ENCODE assay signal across 8 cellular contexts in genomic region chr17:67245073-67245693, GRCh38. TPM values are rescaled to one million over a fixed set of nuclear protein-coding genes. Genes with fewer than 3 reads are reported as not detected.
DNase-seq lines count a peak whose midpoint lies in the region; ATAC-seq and TF ChIP-seq lines count a peak whose summit lies in the region.

TSS of gene HELZ (minus strand) at chr17:67245196. CDS start at chr17:67218804, 26,392 bp downstream.

- peak within 1 kb of the TSS; percentile 88 for H3K4me3 Mint-ChIP-seq in activated CD4-positive, alpha-beta T cell treated with anti-CD3 and anti-CD28 coated beads, Interleukin-2, amount 10 ng/mL, durations not matched to agents 7 days and 5 days
- peak within 1 kb of the TSS; percentile 87 for H3K4me3 Mint-ChIP-seq in dendritic cell treated with granulocyte-macrophage colony-stimulating factor and Interleukin-4, amounts not matched to agents 40 ng/mL and 50 ng/mL, for 4 days

- H3K27me3 ChIP-seq in A673 (replicated peaks; ENCODE audit: insufficient read depth, low read depth, low read length, poor library complexity) (no peaks in the 10 kb centered on the region), left lung (peaks cover 0 to 14% of the 10 kb centered on the region in 2 donors)

- BruUV-seq in A673 (replicated peaks; lab: Mats Ljungman, UMichigan), result no TSS peak

- H3K9me3 ChIP-seq in A673 (ENCODE audit: low read depth, low read length, poor library complexity, severe bottlenecking) (no peaks in the 10 kb centered on the region), left lung (no peaks in the 10 kb centered on the region)

- H3K4me1 ChIP-seq in A673 (ENCODE audit: insufficient read depth, low read length, poor library complexity, severe bottlenecking), result peaks cover 19% of the 10 kb centered on the region
- H3K4me1 ChIP-seq in left lung, result peaks cover 19 to 56% of the 10 kb centered on the region in 2 donors

- peaks cover 23% of the 10 kb centered on the region for H3K36me3 Mint-ChIP-seq in activated CD4-positive, alpha-beta T cell treated with anti-CD3 and anti-CD28 coated beads, Interleukin-2, amount 10 ng/mL, durations not matched to agents 7 days and 5 days (ENCODE audit: low read depth)
- peaks cover 29% of the 10 kb centered on the region for H3K36me3 Mint-ChIP-seq in dendritic cell treated with granulocyte-macrophage colony-stimulating factor and Interleukin-4, amounts not matched to agents 40 ng/mL and 50 ng/mL, for 4 days (ENCODE audit: low read depth)

- POLR2A ChIA-PET in A673 (lab: Charles Lee; ENCODE audit: low non-redundant PET), result interaction anchor here (0.6 kb wide), 1 partner anchor 24 kb away, joined by 3 read pairs; no protein-coding TSS in a partner anchor
- POLR2A ChIA-PET in activated CD4-positive, alpha-beta T cell treated with anti-CD3 and anti-CD28 coated beads, Interleukin-2, amount 10 ng/mL, durations not matched to agents 7 days and 5 days (lab: Charles Lee), result interaction anchor here (0.5 kb wide), 1 partner anchor 27 kb away, joined by 4 read pairs; no protein-coding TSS in a partner anchor

- in situ Hi-C loops in GM18951 (cut with MboI; ENCODE audit: low sequenced_read_pairs, unreplicated experiment), result no loop called here

- H3K9me3 Mint-ChIP-seq in activated CD4-positive, alpha-beta T cell treated with anti-CD3 and anti-CD28 coated beads, Interleukin-2, amount 10 ng/mL, durations not matched to agents 7 days and 5 days, result no peaks in the 10 kb centered on the region
- no peaks in the 10 kb centered on the region for H3K9me3 Mint-ChIP-seq in dendritic cell treated with granulocyte-macrophage colony-stimulating factor and Interleukin-4, amounts not matched to agents 40 ng/mL and 50 ng/mL, for 4 days

- H3K4me1 Mint-ChIP-seq in activated CD4-positive, alpha-beta T cell treated with anti-CD3 and anti-CD28 coated beads, Interleukin-2, amount 10 ng/mL, durations not matched to agents 7 days and 5 days, result peaks cover 50% of the 10 kb centered on the region
- peaks cover 50% of the 10 kb centered on the region for H3K4me1 Mint-ChIP-seq in dendritic cell treated with granulocyte-macrophage colony-stimulating factor and Interleukin-4, amounts not matched to agents 40 ng/mL and 50 ng/mL, for 4 days (ENCODE audit: low read depth)

- no peak for TF ChIP-seq CTCF in A673 (conservative IDR thresholded peaks at IDR 0.05; ENCODE audit: low read depth, low read length)
- TF ChIP-seq CTCF in left lung (IDR thresholded peaks at IDR 0.05), result no peak

- peak; percentile 87 for DNase-seq in A673 (ENCODE audit: low spot score)
- peak; percentile 94 for DNase-seq in NCI-H69 (lab: John Stamatoyannopoulos, UW)
- peak; percentile 78 for DNase-seq in activated CD4-positive, alpha-beta T cell treated with anti-CD3 and anti-CD28 coated beads, Interleukin-2, amount 10 ng/mL, durations not matched to agents 7 days and 5 days
- DNase-seq in left lung, result peak; percentile 83 to 90
- DNase-seq in stimulated activated CD4-positive, alpha-beta T cell treated with anti-CD3 and anti-CD28 coated beads, Interleukin-2, amount 100 ng/mL, for 24 hours, result peak; percentile 75 to 79

- CTCF ChIA-PET in A673 (lab: Charles Lee), result interaction anchor here (0.6 kb wide), 1 partner anchor 46 kb away, joined by 12 read pairs; no protein-coding TSS in a partner anchor
- CTCF ChIA-PET in activated CD4-positive, alpha-beta T cell treated with anti-CD3 and anti-CD28 coated beads, Interleukin-2, amount 10 ng/mL, durations not matched to agents 7 days and 5 days (lab: Charles Lee), result no interaction called here

- H3K27ac ChIP-seq in A673 (ENCODE audit: low read depth, low read length, poor library complexity, severe bottlenecking), result peak within 1 kb of the TSS; percentile 88
- H3K27ac ChIP-seq in left lung, result peak within 1 kb of the TSS; percentile 78 to 91

- intact Hi-C loops in A673 (cut with micrococcal nuclease; ENCODE audit: unreplicated experiment), result no loop called here
- intact Hi-C loops in dendritic cell treated with granulocyte-macrophage colony-stimulating factor and Interleukin-4, amounts not matched to agents 40 ng/mL and 50 ng/mL, for 4 days (cut with micrococcal nuclease), result loop anchor here (2.0 to 10.0 kb wide), 2 partner anchors 48 to 100 kb away; no protein-coding TSS in a partner anchor
- intact Hi-C loops in left lung (cut with DNase I), result no loop called here

- H3K27ac Mint-ChIP-seq in activated CD4-positive, alpha-beta T cell treated with anti-CD3 and anti-CD28 coated beads, Interleukin-2, amount 10 ng/mL, durations not matched to agents 7 days and 5 days, result peak within 1 kb of the TSS; percentile 94
- H3K27ac Mint-ChIP-seq in dendritic cell treated with granulocyte-macrophage colony-stimulating factor and Interleukin-4, amounts not matched to agents 40 ng/mL and 50 ng/mL, for 4 days, result peak within 1 kb of the TSS; percentile 86

- no peaks in the 10 kb centered on the region for H3K27me3 Mint-ChIP-seq in activated CD4-positive, alpha-beta T cell treated with anti-CD3 and anti-CD28 coated beads, Interleukin-2, amount 10 ng/mL, durations not matched to agents 7 days and 5 days
- peaks cover 6% of the 10 kb centered on the region for H3K27me3 Mint-ChIP-seq in dendritic cell treated with granulocyte-macrophage colony-stimulating factor and Interleukin-4, amounts not matched to agents 40 ng/mL and 50 ng/mL, for 4 days

- H3K36me3 ChIP-seq in A673 (ENCODE audit: insufficient read depth, low read length, poor library complexity, severe bottlenecking), result peaks cover 5% of the 10 kb centered on the region
- peaks cover 0 to 10% of the 10 kb centered on the region in 2 donors for H3K36me3 ChIP-seq in left lung

- ATAC-seq in HG03442 (IDR thresholded peaks at IDR 0.05; ENCODE audit: unreplicated experiment), result peak; percentile 49
- ATAC-seq in left lung, result peak; percentile 84

- peak within 1 kb of the TSS; percentile 88 for H3K4me3 ChIP-seq in A673 (ENCODE audit: low read depth, low read length, poor library complexity, severe bottlenecking)
- peak within 1 kb of the TSS; percentile 80 to 100 for H3K4me3 ChIP-seq in left lung

- peak; percentile 64 for TF ChIP-seq POLR2A in GM18951 (IDR thresholded peaks at IDR 0.05; ENCODE audit: extremely low read depth, insufficient read depth, insufficient read length)

RNA-seq across cellular contexts. Expression of gene HELZ, which starts in this region (rescaled TPM):
- 49.1 and 57.3 TPM in 2 replicates for total RNA-seq in A673 (2021)
- total RNA-seq in activated CD4-positive, alpha-beta T cell treated with anti-CD3 and anti-CD28 coated beads, Interleukin-2, amount 10 ng/mL, durations not matched to agents 7 days and 5 days, result 10 to 100 TPM; 76.8 to 77.3 TPM
- 10 to 100 TPM; 60.2 to 64.6 TPM for total RNA-seq in left lung

Comparison
In these comparisons a context has a peak if more than half of its experiments do, and no peak if none do; other contexts are left out.
1. Peak in every context shown above with its lines: DNase-seq, ATAC-seq, H3K4me3 ChIP-seq and H3K27ac ChIP-seq.